Comparison of ENCODE assay signal across 10 cellular contexts in the genomic region with DNA sequence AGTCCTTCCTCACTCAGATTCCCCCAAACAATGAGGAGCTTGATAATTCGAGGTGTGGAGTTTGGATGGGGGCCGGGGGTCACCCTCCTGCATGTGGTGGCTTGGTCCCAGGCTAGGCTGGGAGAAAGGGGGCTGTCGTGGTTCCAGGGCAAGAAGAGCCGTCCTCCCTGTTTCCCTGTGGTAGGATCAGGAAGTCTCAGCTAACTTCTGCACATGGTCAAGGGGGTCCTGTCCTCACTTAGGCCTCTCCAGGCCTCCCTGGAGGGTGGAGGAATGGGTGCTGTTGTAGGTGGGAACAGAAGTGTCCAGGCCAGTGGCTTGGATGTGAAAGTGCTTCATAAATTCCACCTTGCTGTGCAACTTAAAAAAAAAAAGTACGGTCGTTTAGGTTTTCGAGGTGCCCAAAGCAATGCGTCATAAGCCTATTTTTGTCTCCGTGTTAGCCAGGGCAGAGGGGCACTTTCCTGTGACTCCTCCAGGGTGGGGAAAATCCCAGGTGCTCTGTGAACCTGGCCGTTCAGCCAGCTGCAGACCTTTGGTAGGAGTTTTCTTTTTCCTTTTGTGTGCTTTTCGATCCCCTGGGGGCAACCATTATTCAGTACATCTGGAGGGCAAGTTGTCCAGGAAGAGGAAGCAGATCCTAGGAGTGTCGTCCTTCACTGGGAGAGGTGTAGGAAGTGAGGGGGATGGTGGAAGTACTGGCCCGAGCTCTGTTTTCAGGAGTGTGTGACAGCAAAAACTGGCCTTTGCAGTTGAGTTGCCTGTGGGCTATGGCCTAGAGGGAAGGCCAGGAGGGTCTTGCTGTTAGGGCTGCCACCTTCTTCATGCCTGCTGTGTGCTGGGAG. TPM values are rescaled to one million over a fixed set of nuclear protein-coding genes. Genes with fewer than 3 reads are reported as not detected.
DNase-seq lines count a peak whose midpoint lies in the region; ATAC-seq lines count a peak whose summit lies in the region.
"Had no signal": no experiment of that assay in that cellular context is flagged by ENCODE, and none has a peak within 500 bp of the region (broad histone marks: within the 10 kb centered on the region; RNA-seq: fewer than 3 reads in every experiment).

No MANE protein-coding gene starts in this region.

- no peaks in the 10 kb centered on the region for H3K36me3 ChIP-seq in mesendoderm (ENCODE audit: control insufficient read depth, insufficient read depth, low read length)
- H3K36me3 ChIP-seq: SJSA1 had no signal

- H2BK120ac ChIP-seq in mesendoderm (ENCODE audit: low read depth, low read length): no peak overlapping the region

- H3K4ac ChIP-seq in mesendoderm (ENCODE audit: low read depth, low read length): no peak overlapping the region

- H3K27me3 Mint-ChIP-seq in activated T-helper 2 cell treated with anti-CD3 and anti-CD28 coated beads, Interferon-gamma antibody, Interleukin-2, Interleukin-4, amounts not matched to agents 10 μg/mL and 5 μg/mL and 100 μg/mL, durations not matched to agents 14 hours and 24 hours and 36 hours (ENCODE audit: low read depth): no peaks in the 10 kb centered on the region

- no peak overlapping the region for H2AK5ac ChIP-seq in mesendoderm (ENCODE audit: low read length)

- no peak overlapping the region for H4K8ac ChIP-seq in mesendoderm (ENCODE audit: low read depth, low read length)

- H3K4me2 ChIP-seq in mesendoderm (ENCODE audit: low read length): no peak overlapping the region

- intact Hi-C loops in activated T-helper 2 cell treated with anti-CD3 and anti-CD28 coated beads, Interferon-gamma antibody, Interleukin-2, Interleukin-4, amounts not matched to agents 10 μg/mL and 5 μg/mL and 100 μg/mL, durations not matched to agents 14 hours and 24 hours and 36 hours (cut with micrococcal nuclease): loop anchor here (1.0 to 2.0 kb wide), 2 partner anchors 38 to 286 kb away; partner anchors contain the start of gene SOD2

- H2BK5ac ChIP-seq in mesendoderm (ENCODE audit: low read length): no peak overlapping the region

- no CpG with 5 or more reads among the region's 13 CpGs for WGBS in mesendoderm (ENCODE audit: extremely low coverage, insufficient coverage, low lambda C conversion rate)

- H3K27me3 ChIP-seq in mesendoderm (ENCODE audit: insufficient read depth, low read length, poor library complexity): no peaks in the 10 kb centered on the region
- H3K27me3 ChIP-seq: SJSA1 had no signal

- peaks cover 13% of the 10 kb centered on the region for H3K4me1 ChIP-seq in mesendoderm (ENCODE audit: control insufficient read depth, low read depth, low read length)

- no peak overlapping the region for H3K9ac ChIP-seq in mesendoderm (ENCODE audit: low read length)

- H3K27ac Mint-ChIP-seq in activated T-helper 2 cell treated with anti-CD3 and anti-CD28 coated beads, Interferon-gamma antibody, Interleukin-2, Interleukin-4, amounts not matched to agents 10 μg/mL and 5 μg/mL and 100 μg/mL, durations not matched to agents 14 hours and 24 hours and 36 hours: peak overlapping the region; percentile 93

- peaks cover 47% of the 10 kb centered on the region for H3K79me1 ChIP-seq in mesendoderm (ENCODE audit: low read length)

- no peak overlapping the region for H4K5ac ChIP-seq in mesendoderm (ENCODE audit: low read length)

- no peak overlapping the region for H3K56ac ChIP-seq in mesendoderm (ENCODE audit: low read length)

- H3K79me2 ChIP-seq in mesendoderm (ENCODE audit: control insufficient read depth, insufficient read depth, low read length): peaks cover 75% of the 10 kb centered on the region

- DNase-seq in Daoy (ENCODE audit: low read depth): peak; percentile 80
- DNase-seq in activated T-helper 2 cell treated with anti-CD3 and anti-CD28 coated beads, Interferon-gamma antibody, Interleukin-2, Interleukin-4, amounts not matched to agents 10 μg/mL and 5 μg/mL and 100 μg/mL, durations not matched to agents 14 hours and 24 hours and 36 hours (ENCODE audit: low spot score): no peak
- peak; percentile 41 for DNase-seq in mesendoderm
- DNase-seq in epidermal melanocyte (ENCODE audit: insufficient read length, low spot score): no peak
- no peak for DNase-seq in hypothalamus (lab: John Stamatoyannopoulos, UW)
- DNase-seq: left cardiac atrium had no signal

- no peaks in the 10 kb centered on the region for H3K9me3 Mint-ChIP-seq in activated T-helper 2 cell treated with anti-CD3 and anti-CD28 coated beads, Interferon-gamma antibody, Interleukin-2, Interleukin-4, amounts not matched to agents 10 μg/mL and 5 μg/mL and 100 μg/mL, durations not matched to agents 14 hours and 24 hours and 36 hours

- peaks cover 90% of the 10 kb centered on the region for H3K4me1 Mint-ChIP-seq in activated T-helper 2 cell treated with anti-CD3 and anti-CD28 coated beads, Interferon-gamma antibody, Interleukin-2, Interleukin-4, amounts not matched to agents 10 μg/mL and 5 μg/mL and 100 μg/mL, durations not matched to agents 14 hours and 24 hours and 36 hours (ENCODE audit: low read depth)

- H2BK15ac ChIP-seq in mesendoderm (replicated peaks; ENCODE audit: low read depth): no peak overlapping the region

- no peak overlapping the region for H3K23ac ChIP-seq in mesendoderm (ENCODE audit: low read length)

- H3K18ac ChIP-seq in mesendoderm (ENCODE audit: low read length): no peak overlapping the region

- peaks cover 22% of the 10 kb centered on the region for H3K36me3 Mint-ChIP-seq in activated T-helper 2 cell treated with anti-CD3 and anti-CD28 coated beads, Interferon-gamma antibody, Interleukin-2, Interleukin-4, amounts not matched to agents 10 μg/mL and 5 μg/mL and 100 μg/mL, durations not matched to agents 14 hours and 24 hours and 36 hours (ENCODE audit: low read depth)

- peak overlapping the region; percentile 3 for H3K27ac ChIP-seq in mesendoderm (ENCODE audit: low read depth, low read length)

- peak overlapping the region; percentile 77 for H3K4me3 Mint-ChIP-seq in activated T-helper 2 cell treated with anti-CD3 and anti-CD28 coated beads, Interferon-gamma antibody, Interleukin-2, Interleukin-4, amounts not matched to agents 10 μg/mL and 5 μg/mL and 100 μg/mL, durations not matched to agents 14 hours and 24 hours and 36 hours (ENCODE audit: low read depth)

- H3K4me3 ChIP-seq in mesendoderm (ENCODE audit: low read length): no peak overlapping the region
- H3K4me3 ChIP-seq: SJSA1 had no signal

- ATAC-seq in GM19351 (IDR thresholded peaks at IDR 0.05; ENCODE audit: unreplicated experiment): peak; percentile 20
- peak; percentile 0 for ATAC-seq in HG03520 (IDR thresholded peaks at IDR 0.05; ENCODE audit: unreplicated experiment)
- ATAC-seq in HG03354 (IDR thresholded peaks at IDR 0.05; ENCODE audit: poor library complexity, severe bottlenecking, unreplicated experiment): no peak

RNA-seq across cellular contexts. Expression of gene IGF2R, which starts 9.6 kb away (rescaled TPM):
- total RNA-seq in Daoy (2014; rRNA removed; shearing (Covaris generic)): 26.2 and 41.1 TPM in 2 replicates
- 75.0 and 82.4 TPM in 2 replicates for total RNA-seq in activated T-helper 2 cell treated with anti-CD3 and anti-CD28 coated beads, Interferon-gamma antibody, Interleukin-2, Interleukin-4, amounts not matched to agents 10 μg/mL and 5 μg/mL and 100 μg/mL, durations not matched to agents 14 hours and 24 hours and 36 hours
- polyA plus RNA-seq in mesendoderm (2013, experiment 1 of 2): 19.9 TPM
- 19.9 TPM for polyA plus RNA-seq in mesendoderm (2013, experiment 2 of 2)

Comparison
In these comparisons a context has a peak if more than half of its experiments do, and no peak if none do; other contexts are left out.
1. DNase-seq: peak in Daoy (single experiment) and mesendoderm (single experiment); none in activated T-helper 2 cell treated with anti-CD3 and anti-CD28 coated beads, Interferon-gamma antibody, Interleukin-2, Interleukin-4, amounts not matched to agents 10 μg/mL and 5 μg/mL and 100 μg/mL, durations not matched to agents 14 hours and 24 hours and 36 hours (single experiment), epidermal melanocyte (single experiment) and hypothalamus (0 of 51).